Comparison of ENCODE assay signal across 29 cellular contexts in the genomic region with DNA sequence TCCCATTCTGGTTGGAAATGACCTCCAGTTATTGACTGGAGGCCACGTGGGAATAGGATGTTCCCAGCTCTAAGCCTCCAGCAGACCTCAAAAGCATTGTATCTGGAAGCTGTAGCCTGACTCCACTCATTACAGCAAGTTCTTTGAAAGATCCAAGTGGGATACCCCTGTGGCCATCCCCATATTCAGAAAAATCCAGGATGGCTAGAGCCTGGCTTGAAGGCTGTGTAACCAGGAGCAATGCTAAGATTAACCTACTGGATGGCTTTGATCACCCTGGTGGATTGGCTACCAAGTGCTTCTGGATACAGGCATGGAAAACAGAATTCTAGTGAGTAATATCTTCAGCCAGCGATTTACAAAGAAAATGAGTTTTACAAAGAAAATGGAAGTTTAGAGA.
"Had no signal": no experiment of that assay in that cellular context is flagged by ENCODE, and none has a peak within 500 bp of the region (broad histone marks: within the 10 kb centered on the region; RNA-seq: fewer than 3 reads in every experiment).

No MANE protein-coding gene starts in this region.

- H3K9me3 ChIP-seq: stomach, suprapubic skin, testis, thoracic aorta, thyroid gland, tibial artery, tibial nerve, transverse colon, upper lobe of left lung, upper lobe of right lung, uterus, vagina had no signal

- H3K36me3 Mint-ChIP-seq: stimulated activated effector memory CD8-positive, alpha-beta T cell treated with anti-CD3 and anti-CD28 coated beads, Interleukin-12 subunit alpha, Interleukin-12 subunit beta, amount 100 ng/mL, for 72 hours; stimulated activated memory B cell treated with anti-CD40 and anti-IgM and Interleukin-4, amounts not matched to agents 10 μg/mL and 1 μg/mL and 100 μg/mL, for 72 hours; stimulated activated naive B cell treated with anti-CD40 and anti-IgM and Interleukin-4, amounts not matched to agents 10 μg/mL and 1 μg/mL and 100 μg/mL, for 72 hours; type B pancreatic cell had no signal

- H3K27me3 ChIP-seq: stomach, suprapubic skin, testis, thyroid gland, tibial artery, tibial nerve, transverse colon, upper lobe of left lung, upper lobe of right lung, uterus, vagina had no signal

- FAIRE-seq: urothelium cell line had no signal

- ATAC-seq: stimulated activated effector memory CD8-positive, alpha-beta T cell treated with anti-CD3 and anti-CD28 coated beads, Interleukin-12 subunit alpha, Interleukin-12 subunit beta, amount 100 ng/mL, for 72 hours; stimulated activated memory B cell treated with anti-CD40 and anti-IgM and Interleukin-4, amounts not matched to agents 10 μg/mL and 1 μg/mL and 100 μg/mL, for 72 hours; stimulated activated naive B cell treated with anti-CD40 and anti-IgM and Interleukin-4, amounts not matched to agents 10 μg/mL and 1 μg/mL and 100 μg/mL, for 72 hours; stimulated activated naive CD8-positive, alpha-beta T cell treated with anti-CD3 and anti-CD28 coated beads, Interleukin-15, amount 100 ng/mL, for 72 hours; stimulated activated naive CD8-positive, alpha-beta T cell treated with anti-CD3 and anti-CD28 coated beads, Interleukin-15, Interleukin-2, amounts not matched to agents 100 U/mL and 50 U/mL, for 24 hours; upper lobe of right lung had no signal

- DNase-seq: stimulated activated CD4-positive, alpha-beta T cell treated with anti-CD3 and anti-CD28 coated beads, Interleukin-2, amount 100 ng/mL, for 48 hours; stimulated activated CD4-positive, alpha-beta T cell treated with anti-CD3 and anti-CD28 coated beads, Interleukin-4, amount 100 ng/mL, for 1 hour; stimulated activated CD4-positive, alpha-beta T cell treated with anti-CD3 and anti-CD28 coated beads, Interleukin-4, amount 100 ng/mL, for 24 hours; stimulated activated CD4-positive, alpha-beta T cell treated with anti-CD3 and anti-CD28 coated beads, Interleukin-4, amount 100 ng/mL, for 4 hours; stimulated activated CD8-positive, alpha-beta memory T cell treated with anti-CD3 and anti-CD28 coated beads, Interleukin-4, amount 100 ng/mL, for 48 hours; stimulated activated naive B cell treated with anti-CD40 and anti-IgM and Interleukin-4, amounts not matched to agents 10 μg/mL and 1 μg/mL and 100 μg/mL, for 72 hours; stimulated activated naive CD4-positive, alpha-beta T cell; stimulated activated naive CD4-positive, alpha-beta T cell treated with Interleukin-2 at 50 U/mL for 16 hours; stimulated activated naive CD8-positive, alpha-beta T cell treated with anti-CD3 and anti-CD28 coated beads, Interleukin-15, amount 100 ng/mL, for 72 hours; stimulated activated naive CD8-positive, alpha-beta T cell treated with anti-CD3 and anti-CD28 coated beads, Interleukin-15, Interleukin-2, amounts not matched to agents 100 U/mL and 50 U/mL, for 24 hours; stomach; substantia nigra; testis; thyroid gland; tibial artery; transverse colon; trophoblast cell; upper lobe of left lung; upper lobe of right lung; uterus had no signal

- H3K4me1 ChIP-seq: stomach, suprapubic skin, testis, thyroid gland, tibial artery, tibial nerve, transverse colon, upper lobe of left lung, upper lobe of right lung, uterus, vagina had no signal

- H3K27me3 Mint-ChIP-seq: stimulated activated memory B cell treated with anti-CD40 and anti-IgM and Interleukin-4, amounts not matched to agents 10 μg/mL and 1 μg/mL and 100 μg/mL, for 72 hours; stimulated activated naive CD8-positive, alpha-beta T cell treated with anti-CD3 and anti-CD28 coated beads, Interleukin-15, amount 100 ng/mL, for 72 hours; stimulated activated naive CD8-positive, alpha-beta T cell treated with anti-CD3 and anti-CD28 coated beads, Interleukin-15, Interleukin-2, amounts not matched to agents 100 ng/mL and 50 ng/mL, for 24 hours; type B pancreatic cell had no signal

- H3K9me3 Mint-ChIP-seq: stimulated activated effector memory CD8-positive, alpha-beta T cell treated with anti-CD3 and anti-CD28 coated beads, Interleukin-12 subunit alpha, Interleukin-12 subunit beta, amount 100 ng/mL, for 72 hours; stimulated activated naive CD8-positive, alpha-beta T cell treated with anti-CD3 and anti-CD28 coated beads, Interleukin-15, amount 100 ng/mL, for 72 hours; stimulated activated naive CD8-positive, alpha-beta T cell treated with anti-CD3 and anti-CD28 coated beads, Interleukin-15, Interleukin-2, amounts not matched to agents 100 ng/mL and 50 ng/mL, for 24 hours; type B pancreatic cell had no signal

- H3K4me3 ChIP-seq: stomach, suprapubic skin, testis, thoracic aorta, thyroid gland, tibial artery, tibial nerve, transverse colon, upper lobe of left lung, upper lobe of right lung, uterus, vagina had no signal

- H3K27ac ChIP-seq: stomach, suprapubic skin, testis, thoracic aorta, thyroid gland, tibial artery, tibial nerve, transverse colon, upper lobe of left lung, upper lobe of right lung, uterus, vagina had no signal

- H3K27ac Mint-ChIP-seq: stimulated activated effector memory CD8-positive, alpha-beta T cell treated with anti-CD3 and anti-CD28 coated beads, Interleukin-12 subunit alpha, Interleukin-12 subunit beta, amount 100 ng/mL, for 72 hours; stimulated activated memory B cell treated with anti-CD40 and anti-IgM and Interleukin-4, amounts not matched to agents 10 μg/mL and 1 μg/mL and 100 μg/mL, for 72 hours; stimulated activated naive B cell treated with anti-CD40 and anti-IgM and Interleukin-4, amounts not matched to agents 10 μg/mL and 1 μg/mL and 100 μg/mL, for 72 hours; stimulated activated naive CD8-positive, alpha-beta T cell treated with anti-CD3 and anti-CD28 coated beads, Interleukin-15, amount 100 ng/mL, for 72 hours; stimulated activated naive CD8-positive, alpha-beta T cell treated with anti-CD3 and anti-CD28 coated beads, Interleukin-15, Interleukin-2, amounts not matched to agents 100 ng/mL and 50 ng/mL, for 24 hours; type B pancreatic cell had no signal

- H3K36me3 ChIP-seq: suprapubic skin, thoracic aorta, thyroid gland, tibial artery, transverse colon, upper lobe of right lung, uterus, vagina had no signal

- H3K4me1 Mint-ChIP-seq: stimulated activated effector memory CD8-positive, alpha-beta T cell treated with anti-CD3 and anti-CD28 coated beads, Interleukin-12 subunit alpha, Interleukin-12 subunit beta, amount 100 ng/mL, for 72 hours; stimulated activated memory B cell treated with anti-CD40 and anti-IgM and Interleukin-4, amounts not matched to agents 10 μg/mL and 1 μg/mL and 100 μg/mL, for 72 hours; stimulated activated naive CD8-positive, alpha-beta T cell treated with anti-CD3 and anti-CD28 coated beads, Interleukin-15, amount 100 ng/mL, for 72 hours had no signal

- H3K4me3 Mint-ChIP-seq: stimulated activated effector memory CD8-positive, alpha-beta T cell treated with anti-CD3 and anti-CD28 coated beads, Interleukin-12 subunit alpha, Interleukin-12 subunit beta, amount 100 ng/mL, for 72 hours; stimulated activated memory B cell treated with anti-CD40 and anti-IgM and Interleukin-4, amounts not matched to agents 10 μg/mL and 1 μg/mL and 100 μg/mL, for 72 hours; stimulated activated naive B cell treated with anti-CD40 and anti-IgM and Interleukin-4, amounts not matched to agents 10 μg/mL and 1 μg/mL and 100 μg/mL, for 72 hours; stimulated activated naive CD8-positive, alpha-beta T cell treated with anti-CD3 and anti-CD28 coated beads, Interleukin-15, amount 100 ng/mL, for 72 hours; stimulated activated naive CD8-positive, alpha-beta T cell treated with anti-CD3 and anti-CD28 coated beads, Interleukin-15, Interleukin-2, amounts not matched to agents 100 ng/mL and 50 ng/mL, for 24 hours; type B pancreatic cell had no signal
